ENCODE assay signal across 11 cellular contexts in the genomic region with DNA sequence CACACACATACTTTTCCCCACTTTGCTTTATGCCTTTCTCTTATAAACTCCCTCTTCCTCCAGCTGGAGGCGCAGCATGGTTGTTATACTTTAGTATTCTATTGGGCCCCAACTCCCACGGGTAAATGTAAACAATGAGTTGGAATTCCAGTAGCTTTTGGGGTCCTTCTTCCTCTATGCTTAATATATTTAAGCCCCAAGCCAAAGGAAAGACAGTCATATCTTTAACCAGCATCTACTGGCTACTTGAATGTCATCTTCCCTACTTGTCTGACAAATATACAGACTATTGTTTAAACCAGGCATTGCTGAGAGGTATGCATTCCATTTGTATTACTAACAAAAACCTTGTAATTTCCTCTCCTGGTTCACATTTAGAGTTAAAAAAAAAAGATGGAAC.
A peak's percentile ranks its signal among the peaks of the same experiment; 100 is the strongest.
DNase-seq lines count a peak whose midpoint lies in the region; ATAC-seq, FAIRE-seq and TF ChIP-seq lines count a peak whose summit lies in the region.
"Had no signal": no experiment of that assay in that cellular context is flagged by ENCODE, and none has a peak within 500 bp of the region (broad histone marks: within the 10 kb centered on the region; RNA-seq: fewer than 3 reads in every experiment).

No MANE protein-coding gene starts in this region.

- no peaks in the 10 kb centered on the region for H3K27me3 Mint-ChIP-seq in mesothelial cell of epicardium (ENCODE audit: low read depth)

- H3K36me3 ChIP-seq in bronchial epithelial cell (ENCODE audit: control insufficient read depth, insufficient read depth, low read length), result peaks cover 1% of the 10 kb centered on the region

- FAIRE-seq in bronchial epithelial cell (lab: Jason Lieb, UNC) (no peak), GM12892 (lab: Jason Lieb, UNC) (no peak)

- TF ChIP-seq POLR2A in GM12892 (IDR thresholded peaks at IDR 0.05; ENCODE audit: low read depth, low read length), result no peak

- H3K9me3 Mint-ChIP-seq in mesothelial cell of epicardium, result peaks cover 3% of the 10 kb centered on the region

- ATAC-seq in GM19455 (IDR thresholded peaks at IDR 0.05; ENCODE audit: unreplicated experiment), result no peak

- no peaks in the 10 kb centered on the region for H3K27me3 ChIP-seq in bronchial epithelial cell (ENCODE audit: control insufficient read depth, insufficient read depth, low read length)
- H3K27me3 ChIP-seq: thyroid gland had no signal

- no peak for TF ChIP-seq CTCF in bronchial epithelial cell (IDR thresholded peaks at IDR 0.05; ENCODE audit: insufficient read depth, low read length, severe bottlenecking)
- TF ChIP-seq CTCF in mesothelial cell of epicardium (IDR thresholded peaks at IDR 0.05; ENCODE audit: unreplicated experiment), result no peak

- no peak overlapping the region for H3K4me3 ChIP-seq in bronchial epithelial cell (ENCODE audit: low read depth, low read length)
- H3K4me3 ChIP-seq: thyroid gland had no signal

- DNase-seq in EH (ENCODE audit: low read depth) (peak; percentile 66), NCI-H226 (peak; percentile 53), bronchial epithelial cell (ENCODE audit: low read depth) (peak; percentile 82), mesothelial cell of epicardium (ENCODE audit: low spot score in 2 of 2, unreplicated experiment in 2 of 2) (no peak), GM12892 (ENCODE audit: insufficient read length) (no peak), NCI-H1105 treated with DMSO at 0.1 percent for 48 hours (lab: John Stamatoyannopoulos, UW) (no peak)
- DNase-seq in effector CD4-positive, alpha-beta T cell, result no peak
- DNase-seq: activated CD8-positive, alpha-beta memory T cell treated with anti-CD3 and anti-CD28 coated beads for 24 hours; nephron progenitor cell; thyroid gland had no signal

- peaks cover 25% of the 10 kb centered on the region for H3K36me3 Mint-ChIP-seq in mesothelial cell of epicardium

- H3K4me3 Mint-ChIP-seq in mesothelial cell of epicardium, result no peak overlapping the region
- H3K4me3 Mint-ChIP-seq: nephron progenitor cell had no signal

- H3K4me1 Mint-ChIP-seq in mesothelial cell of epicardium, result peaks cover 10% of the 10 kb centered on the region
- H3K4me1 Mint-ChIP-seq: nephron progenitor cell had no signal

- H3K27ac Mint-ChIP-seq in mesothelial cell of epicardium, result peak overlapping the region; percentile 71

Comparison
In these comparisons a context has a peak if more than half of its experiments do, and no peak if none do; other contexts are left out.
1. DNase-seq: peak in EH (single experiment), NCI-H226 (single experiment) and bronchial epithelial cell (single experiment); none in mesothelial cell of epicardium (0 of 2), effector CD4-positive, alpha-beta T cell (single experiment), GM12892 (single experiment) and NCI-H1105 treated with DMSO at 0.1 percent for 48 hours (single experiment).